ENCODE assay signal across 25 cellular contexts in genomic region chr15:73888224-73889041, GRCh38. TPM values are rescaled to one million over a fixed set of nuclear protein-coding genes. Genes with fewer than 3 reads are reported as not detected.
"Had no signal": no experiment of that assay in that cellular context is flagged by ENCODE, and none has a peak within 500 bp of the region (broad histone marks: within the 10 kb centered on the region; RNA-seq: fewer than 3 reads in every experiment).

No MANE protein-coding gene starts in this region.

- DNase-seq: activated CD4-positive, alpha-beta memory T cell treated with anti-CD3 and anti-CD28 coated beads for 36 hours; activated CD4-positive, alpha-beta T cell treated with anti-CD3 and anti-CD28 coated beads, Interleukin-2, amount 10 ng/mL, durations not matched to agents 7 days and 5 days; activated CD8-positive, alpha-beta memory T cell treated with anti-CD3 and anti-CD28 coated beads for 24 hours; activated naive CD4-positive, alpha-beta T cell; activated T-cell treated with anti-CD3 and anti-CD28 coated beads for 4 hours; activated T-cell treated with anti-CD3 and anti-CD28 coated beads, Interleukin-2, amount 50 U/mL, for 48 hours; amygdala; MG63; MV-4-11; NCI-H1092 treated with DMSO at 0.1 percent for 48 hours; NCI-H1436; NCI-H1694 treated with DMSO at 0.1 percent for 48 hours; NCI-H2029 treated with DMSO at 0.1 percent for 48 hours; NCI-H345; NCI-H510A; NCI-H69; Peyer's patch; SHP77 treated with DMSO at 0.1 percent for 48 hours had no signal

- H3K9me3 ChIP-seq: Peyer's patch had no signal

- H3K4me3 Mint-ChIP-seq: activated CD4-positive, alpha-beta memory T cell treated with anti-CD3 and anti-CD28 coated beads for 36 hours; activated CD4-positive, alpha-beta T cell treated with anti-CD3 and anti-CD28 coated beads, Interleukin-2, amount 10 ng/mL, durations not matched to agents 7 days and 5 days; activated naive CD4-positive, alpha-beta T cell treated with anti-CD3 and anti-CD28 coated beads, Interleukin-2, amount 50 U/mL, for 24 hours; brain; T-helper 1 cell treated with Interleukin-12 subunit alpha and Interleukin-12 subunit beta and Interleukin-4 antibody, amounts not matched to agents 30 μg/mL and 1 μg/mL, for 36 hours; WTC11 had no signal

- H3K27ac ChIP-seq: Peyer's patch had no signal

- H3K4me1 Mint-ChIP-seq: activated CD4-positive, alpha-beta T cell treated with anti-CD3 and anti-CD28 coated beads, Interleukin-2, amount 10 ng/mL, durations not matched to agents 7 days and 5 days; activated naive CD4-positive, alpha-beta T cell treated with anti-CD3 and anti-CD28 coated beads, Interleukin-2, amount 50 U/mL, for 24 hours; WTC11 had no signal

- H3K27ac Mint-ChIP-seq: activated CD4-positive, alpha-beta memory T cell treated with anti-CD3 and anti-CD28 coated beads for 36 hours; activated CD4-positive, alpha-beta T cell treated with anti-CD3 and anti-CD28 coated beads, Interleukin-2, amount 10 ng/mL, durations not matched to agents 7 days and 5 days; activated naive CD4-positive, alpha-beta T cell treated with anti-CD3 and anti-CD28 coated beads, Interleukin-2, amount 50 U/mL, for 24 hours; activated T-helper 2 cell treated with anti-CD3 and anti-CD28 coated beads, Interferon-gamma antibody, Interleukin-2, Interleukin-4, amounts not matched to agents 10 μg/mL and 5 μg/mL and 100 μg/mL, durations not matched to agents 14 hours and 24 hours and 36 hours; T-helper 1 cell treated with Interleukin-12 subunit alpha and Interleukin-12 subunit beta and Interleukin-4 antibody, amounts not matched to agents 30 μg/mL and 1 μg/mL, for 36 hours; WTC11 had no signal

- H3K4me3 ChIP-seq: MG63, Peyer's patch had no signal

- H3K4me1 ChIP-seq: Peyer's patch had no signal

- H3K36me3 Mint-ChIP-seq: activated CD4-positive, alpha-beta memory T cell treated with anti-CD3 and anti-CD28 coated beads for 36 hours; activated naive CD4-positive, alpha-beta T cell treated with anti-CD3 and anti-CD28 coated beads, Interleukin-2, amount 50 U/mL, for 24 hours; brain had no signal

- FAIRE-seq: astrocyte had no signal

- ATAC-seq: WTC11 had no signal

- H3K36me3 ChIP-seq: MG63, Peyer's patch had no signal

- H3K27me3 ChIP-seq: Peyer's patch had no signal

- H3K9me3 Mint-ChIP-seq: activated CD4-positive, alpha-beta memory T cell treated with anti-CD3 and anti-CD28 coated beads for 36 hours; activated naive CD4-positive, alpha-beta T cell treated with anti-CD3 and anti-CD28 coated beads, Interleukin-2, amount 50 U/mL, for 24 hours; activated T-helper 2 cell treated with anti-CD3 and anti-CD28 coated beads, Interferon-gamma antibody, Interleukin-2, Interleukin-4, amounts not matched to agents 10 μg/mL and 5 μg/mL and 100 μg/mL, durations not matched to agents 14 hours and 24 hours and 36 hours; T-helper 1 cell treated with Interleukin-12 subunit alpha and Interleukin-12 subunit beta and Interleukin-4 antibody, amounts not matched to agents 30 μg/mL and 1 μg/mL, for 36 hours had no signal

RNA-seq across cellular contexts. Expression of gene TBC1D21, which starts 15.1 kb away (rescaled TPM):
- total RNA-seq: activated CD4-positive, alpha-beta memory T cell treated with anti-CD3 and anti-CD28 coated beads for 36 hours; activated CD4-positive, alpha-beta T cell treated with anti-CD3 and anti-CD28 coated beads, Interleukin-2, amount 10 ng/mL, durations not matched to agents 7 days and 5 days; activated T-helper 2 cell treated with anti-CD3 and anti-CD28 coated beads, Interferon-gamma antibody, Interleukin-2, Interleukin-4, amounts not matched to agents 10 μg/mL and 5 μg/mL and 100 μg/mL, durations not matched to agents 14 hours and 24 hours and 36 hours; astrocyte; Peyer's patch; SK-MEL-5; WTC11 had no signal
